Comparison of ENCODE assay signal across 28 cellular contexts in genomic region chr9:80893190-80893589, GRCh38.
"Had no signal": no experiment of that assay in that cellular context is flagged by ENCODE, and none has a peak within 500 bp of the region (broad histone marks: within the 10 kb centered on the region; RNA-seq: fewer than 3 reads in every experiment).

No MANE protein-coding gene starts in this region.

- DNase-seq: natural killer cell; occipital lobe; ovary; posterior cingulate gyrus; psoas muscle; right cardiac atrium; spleen; stimulated activated CD4-positive, alpha-beta T cell treated with anti-CD3 and anti-CD28 coated beads, Interleukin-12 subunit alpha, Interleukin-12 subunit beta, amount 100 ng/mL, for 4 hours; stimulated activated CD4-positive, alpha-beta T cell treated with anti-CD3 and anti-CD28 coated beads, Interleukin-1b, Interleukin-23, amount 100 ng/mL, for 48 hours; stimulated activated CD4-positive, alpha-beta T cell treated with anti-CD3 and anti-CD28 coated beads, Interleukin-4, amount 100 ng/mL, for 1 hour; stimulated activated CD4-positive, alpha-beta T cell treated with anti-CD3 and anti-CD28 coated beads, Interleukin-4, amount 100 ng/mL, for 4 hours; stimulated activated CD8-positive, alpha-beta memory T cell treated with anti-CD3 and anti-CD28 coated beads, Interleukin-4, amount 100 ng/mL, for 48 hours; stimulated activated naive CD4-positive, alpha-beta T cell; stimulated activated naive CD8-positive, alpha-beta T cell treated with anti-CD3 and anti-CD28 coated beads, Interleukin-15, amount 100 ng/mL, for 72 hours; stimulated activated naive CD8-positive, alpha-beta T cell treated with anti-CD3 and anti-CD28 coated beads, Interleukin-15, Interleukin-2, amounts not matched to agents 100 U/mL and 50 U/mL, for 24 hours; substantia nigra; testis; tibial artery; transverse colon; upper lobe of right lung; uterus had no signal

- H3K4me3 ChIP-seq: neural progenitor cell, ovary, psoas muscle, skin epidermis, smooth muscle cell, spleen, suprapubic skin, testis, tibial artery, transverse colon, upper lobe of right lung, uterus had no signal

- ATAC-seq: natural killer cell; psoas muscle; right cardiac atrium; sciatic nerve; stimulated activated memory B cell treated with anti-CD40 and anti-IgM and Interleukin-4, amounts not matched to agents 10 μg/mL and 1 μg/mL and 100 μg/mL, for 72 hours; stimulated activated naive CD8-positive, alpha-beta T cell treated with anti-CD3 and anti-CD28 coated beads, Interleukin-15, amount 100 ng/mL, for 72 hours; stimulated activated naive CD8-positive, alpha-beta T cell treated with anti-CD3 and anti-CD28 coated beads, Interleukin-15, Interleukin-2, amounts not matched to agents 100 U/mL and 50 U/mL, for 24 hours; upper lobe of right lung had no signal

- H3K79me2 ChIP-seq: parathyroid adenoma had no signal

- H3K36me3 ChIP-seq: neural progenitor cell, ovary, spleen, suprapubic skin, tibial artery, transverse colon, upper lobe of right lung, uterus had no signal

- H3K9ac ChIP-seq: neural progenitor cell, parathyroid adenoma had no signal

- H3K4me2 ChIP-seq: neural progenitor cell, smooth muscle cell had no signal

- H3K27me3 ChIP-seq: neural progenitor cell, ovary, spleen, suprapubic skin, testis, tibial artery, transverse colon, upper lobe of right lung, uterus had no signal

- H3K9me3 ChIP-seq: ovary, psoas muscle, testis, upper lobe of right lung, uterus had no signal

- H3K27ac ChIP-seq: neural progenitor cell, ovary, parathyroid adenoma, psoas muscle, skin epidermis, spleen, suprapubic skin, testis, tibial artery, transverse colon, upper lobe of right lung, uterus had no signal

- H3K4me1 ChIP-seq: neural progenitor cell, parathyroid adenoma, psoas muscle, spleen, suprapubic skin, testis, tibial artery, transverse colon, upper lobe of right lung, uterus had no signal

- H2AFZ ChIP-seq: neural progenitor cell, parathyroid adenoma had no signal
